ENCODE assay signal across 1 cellular context in genomic region chr17:50289268-50289667, GRCh38.
TF ChIP-seq lines count a peak whose summit lies in the region.

No MANE protein-coding gene starts in this region.

TF ChIP-seq in SK-N-SH, 30 proteins besides CTCF, POLR2A, EP300 and RAD21 (continued from another document):
- TF ChIP-seq USF1 (IDR thresholded peaks at IDR 0.05; ENCODE audit: borderline replicate concordance, low read depth): no peak; the same call in 1 of the 2 replicates
- TF ChIP-seq RXRA (IDR thresholded peaks at IDR 0.05; ENCODE audit: borderline replicate concordance, low read depth): no peak
TF ChIP-seq in SK-N-SH: peak in this region for 0.
